ENCODE assay signal across 8 cellular contexts in genomic region chr20:6636209-6637159, GRCh38.
A peak's percentile ranks its signal among the peaks of the same experiment; 100 is the strongest.
DNase-seq lines count a peak whose midpoint lies in the region; ATAC-seq, FAIRE-seq and TF ChIP-seq lines count a peak whose summit lies in the region.

No MANE protein-coding gene starts in this region.

- H2AFZ ChIP-seq in fibroblast of lung (ENCODE audit: low read length), result no peak overlapping the region
- H2AFZ ChIP-seq in osteoblast (ENCODE audit: low read length), result no peak overlapping the region

- H3K4me3 ChIP-seq in fibroblast of lung (replicated peaks in 1 of 4; ENCODE audit: control extremely low read depth in 1 of 4, insufficient read depth in 1 of 4, low read depth in 3 of 4, low read length in 4 of 4) (no peak overlapping the region), osteoblast (ENCODE audit: insufficient read depth, low read length) (no peak overlapping the region)

- no peak overlapping the region for H3K9ac ChIP-seq in fibroblast of lung (ENCODE audit: insufficient read depth, low read length)

- no peak for ATAC-seq in HG03565 (IDR thresholded peaks at IDR 0.05; ENCODE audit: unreplicated experiment)

- peak; percentile 52 for DNase-seq in Caki2 (ENCODE audit: low read depth)
- DNase-seq in HK-2 (ENCODE audit: unreplicated experiment), result peak; percentile 38
- peak; percentile 50 for DNase-seq in RCC 7860 (ENCODE audit: low spot score)
- DNase-seq in fibroblast of lung (ENCODE audit: low read depth in 2 of 2), result peak; percentile 65 to 87
- peak; percentile 51 for DNase-seq in osteoblast (ENCODE audit: insufficient read length, low spot score, missing footprints)
- no peak for DNase-seq in activated CD4-positive, CD25-positive, alpha-beta regulatory T cell (lab: John Stamatoyannopoulos, UW)
- no peak for DNase-seq in activated gamma-delta T cell treated with Interleukin-2 at 50 U/mL for 16 hours

- H3K79me2 ChIP-seq in fibroblast of lung (ENCODE audit: control insufficient read depth, insufficient read depth, low read length) (no peaks in the 10 kb centered on the region), osteoblast (ENCODE audit: insufficient read depth, low read length) (no peaks in the 10 kb centered on the region)

- H3K4me2 ChIP-seq in fibroblast of lung (ENCODE audit: extremely low read depth, insufficient read depth, low read length) (no peak overlapping the region), osteoblast (ENCODE audit: insufficient read depth, low read length) (no peak overlapping the region)

- no peak overlapping the region for H3K27ac ChIP-seq in fibroblast of lung (ENCODE audit: insufficient read depth, low read length)
- no peak overlapping the region for H3K27ac ChIP-seq in osteoblast (ENCODE audit: low read depth, low read length)

- H3K4me1 ChIP-seq in fibroblast of lung (ENCODE audit: control insufficient read depth, extremely low read depth, insufficient read depth, low read length) (no peaks in the 10 kb centered on the region), osteoblast (ENCODE audit: insufficient read depth, low read length) (no peaks in the 10 kb centered on the region)

- H3K36me3 ChIP-seq in fibroblast of lung (ENCODE audit: control insufficient read depth, insufficient read depth, low read length) (no peaks in the 10 kb centered on the region), osteoblast (ENCODE audit: insufficient read depth, low read length) (no peaks in the 10 kb centered on the region)

- TF ChIP-seq CTCF in fibroblast of lung (conservative IDR thresholded peaks at IDR 0.05 in 1 of 2, IDR thresholded peaks at IDR 0.05 in 1 of 2; ENCODE audit: low read depth in 1 of 2, low read length in 2 of 2), result peak; percentile 68 to 76
- peak; percentile 63 for TF ChIP-seq CTCF in osteoblast (IDR thresholded peaks at IDR 0.05; ENCODE audit: extremely low read depth, low read depth, low read length)

- in situ Hi-C loops in Caki2 (cut with HindIII; ENCODE audit: low pct_unique_long_range_greater_than_20kb, low sequenced_read_pairs), result no loop called here

- FAIRE-seq in RCC 7860 (lab: Jason Lieb, UNC), result peak; percentile 57

- H3K27me3 ChIP-seq in fibroblast of lung (ENCODE audit: control insufficient read depth, insufficient read depth, low read length), result no peaks in the 10 kb centered on the region
- H3K27me3 ChIP-seq in osteoblast (ENCODE audit: insufficient read depth, low read length), result no peaks in the 10 kb centered on the region

- H3K9me3 ChIP-seq in fibroblast of lung (ENCODE audit: control insufficient read depth, insufficient read depth, low read depth, low read length) (no peaks in the 10 kb centered on the region), osteoblast (ENCODE audit: low read depth, low read length) (no peaks in the 10 kb centered on the region)

- H4K20me1 ChIP-seq in fibroblast of lung (ENCODE audit: control insufficient read depth, extremely low read depth, insufficient read depth, low read length), result no peaks in the 10 kb centered on the region
- no peaks in the 10 kb centered on the region for H4K20me1 ChIP-seq in osteoblast (ENCODE audit: insufficient read depth, low read length)

Comparison
In these comparisons a context has a peak if more than half of its experiments do, and no peak if none do; other contexts are left out.
1. DNase-seq: peak in Caki2 (single experiment), HK-2 (single experiment), RCC 7860 (single experiment), fibroblast of lung (2 of 2) and osteoblast (single experiment); none in activated CD4-positive, CD25-positive, alpha-beta regulatory T cell (0 of 4) and activated gamma-delta T cell treated with Interleukin-2 at 50 U/mL for 16 hours (single experiment).